ENCODE assay signal across 8 cellular contexts in genomic region chr11:118251858-118252652, GRCh38. TPM values are rescaled to one million over a fixed set of nuclear protein-coding genes. Genes with fewer than 3 reads are reported as not detected.
DNase-seq lines count a peak whose midpoint lies in the region; ATAC-seq and TF ChIP-seq lines count a peak whose summit lies in the region.

MPZL3 (minus strand) TSS chr11:118252365; CDS start chr11:118252294, 71 bp downstream.

- H3K36me3 ChIP-seq in mammary epithelial cell (ENCODE audit: insufficient read depth, low read length) (peaks cover 14% of the 10 kb centered on the region), iPS-20b (ENCODE audit: insufficient read depth, low read depth, low read length) (no peaks in the 10 kb centered on the region), skeletal muscle satellite cell (ENCODE audit: insufficient read depth, low read length) (no peaks in the 10 kb centered on the region)

- in situ Hi-C loops in mammary epithelial cell (cut with MboI; ENCODE audit: low sequenced_read_pairs in 2 of 2): no loop called here

- H3K27me3 ChIP-seq in mammary epithelial cell (ENCODE audit: insufficient read depth, low read length) (no peaks in the 10 kb centered on the region), iPS-20b (ENCODE audit: insufficient read depth, low read length) (peaks cover 36% of the 10 kb centered on the region; the same call in 1 of the 2 replicates), skeletal muscle satellite cell (ENCODE audit: control insufficient read depth, insufficient read depth, low read length) (peaks cover 9% of the 10 kb centered on the region)

- peak; percentile 50 for TF ChIP-seq POLR2A in GM15510 (IDR thresholded peaks at IDR 0.05; ENCODE audit: borderline replicate concordance, extremely low read depth, insufficient read length)

- peaks cover 21% of the 10 kb centered on the region for H3K79me2 ChIP-seq in mammary epithelial cell (ENCODE audit: insufficient read depth, low read length)

- BruUV-seq in mammary epithelial cell (replicated peaks; lab: Mats Ljungman, UMichigan): TSS peak; percentile 77

- 2% methylated on average over 30 of the region's 33 CpGs for WGBS in mammary epithelial cell (ENCODE audit: low coverage, missing lambda C conversion rate)

- peak within 1 kb of the TSS; percentile 37 for H2AFZ ChIP-seq in mammary epithelial cell (ENCODE audit: low read depth, low read length)

- CTCF ChIA-PET in WTC11 (lab: Charles Lee): interaction anchor here (1.2 to 1.4 kb wide), 3 partner anchors 43 to 81 kb away, joined by 3 to 12 read pairs (median 5); no protein-coding TSS in a partner anchor
- CTCF ChIA-PET in mammary epithelial cell (lab: Charles Lee; ENCODE audit: low non-redundant PET): interaction anchor here (0.6 kb wide), 2 partner anchors 30 to 81 kb away, joined by 3 read pairs; no protein-coding TSS in a partner anchor

- H3K4me1 ChIP-seq in mammary epithelial cell (ENCODE audit: insufficient read depth, low read length) (no peaks in the 10 kb centered on the region), iPS-20b (ENCODE audit: insufficient read depth, low read length) (0 out of 2 replicates have a peak, but pooled peaks cover 5% of the 10 kb centered on the region), skeletal muscle satellite cell (ENCODE audit: control insufficient read depth, insufficient read depth, low read length) (no peaks in the 10 kb centered on the region)

- no peaks in the 10 kb centered on the region for H3K9me3 ChIP-seq in mammary epithelial cell (replicated peaks; ENCODE audit: insufficient read depth, low read length)
- no peaks in the 10 kb centered on the region for H3K9me3 ChIP-seq in iPS-20b (ENCODE audit: insufficient read depth, low read depth, low read length)
- H3K9me3 ChIP-seq in skeletal muscle satellite cell (replicated peaks; ENCODE audit: low read length): no peaks in the 10 kb centered on the region

- peak within 1 kb of the TSS; percentile 96 for H3K9ac ChIP-seq in mammary epithelial cell (ENCODE audit: insufficient read depth, low read length)
- peak within 1 kb of the TSS; percentile 82 for H3K9ac ChIP-seq in iPS-20b (ENCODE audit: low read depth, low read length)
- H3K9ac ChIP-seq in skeletal muscle satellite cell (ENCODE audit: low read depth, low read length): peak within 1 kb of the TSS; percentile 10

- dilution Hi-C loops in mammary epithelial cell (cut with HindIII; ENCODE audit: low sequenced_read_pairs): no loop called here

- H3K27me3 Mint-ChIP-seq in WTC11 (ENCODE audit: low read depth): peaks cover 88% of the 10 kb centered on the region

- H3K27ac Mint-ChIP-seq in WTC11: peak within 1 kb of the TSS; percentile 99

- POLR2A ChIA-PET in WTC11 (lab: Charles Lee): no interaction called here

- H4K20me1 ChIP-seq in mammary epithelial cell (ENCODE audit: insufficient read depth, low read length): no peaks in the 10 kb centered on the region

- peaks cover 9% of the 10 kb centered on the region for H3K4me1 Mint-ChIP-seq in WTC11

- intact Hi-C loops in mammary epithelial cell (cut with micrococcal nuclease): loop anchor here (1.0 to 10.0 kb wide), 4 partner anchors 12 to 107 kb away; partner anchors contain the start of genes MPZL2 and UBE4A

- peak; percentile 72 for ATAC-seq in HG03095 (IDR thresholded peaks at IDR 0.05; ENCODE audit: unreplicated experiment)
- ATAC-seq in WTC11: peak; percentile 89
- ATAC-seq in GM19463 (IDR thresholded peaks at IDR 0.05; ENCODE audit: unreplicated experiment): no peak

- TF ChIP-seq CTCF in WTC11 (IDR thresholded peaks at IDR 0.05) (no peak), mammary epithelial cell (conservative IDR thresholded peaks at IDR 0.05 in 1 of 2, IDR thresholded peaks at IDR 0.05 in 1 of 2; ENCODE audit: extremely low read depth in 1 of 2, insufficient read depth in 1 of 2, low read depth in 1 of 2, low read length in 2 of 2) (peak in 1 of 2 donors; percentile 22)

- no peaks in the 10 kb centered on the region for H3K36me3 Mint-ChIP-seq in WTC11

- H3K4me3 ChIP-seq in mammary epithelial cell (replicated peaks in 1 of 3; ENCODE audit: insufficient read depth in 1 of 3, low read depth in 2 of 3, low read length in 3 of 3) (peak within 1 kb of the TSS; percentile 58 to 81 (median 64)), iPS-20b (ENCODE audit: low read length) (peak within 1 kb of the TSS; percentile 76), skeletal muscle satellite cell (ENCODE audit: low read length) (peak within 1 kb of the TSS; percentile 76)

- peak within 1 kb of the TSS; percentile 96 for H3K27ac ChIP-seq in mammary epithelial cell (ENCODE audit: insufficient read depth, low read depth, low read length)
- H3K27ac ChIP-seq in iPS-20b (ENCODE audit: low read length): peak within 1 kb of the TSS; percentile 74

- H3K4me2 ChIP-seq in mammary epithelial cell (ENCODE audit: insufficient read depth, low read depth, low read length) (peak within 1 kb of the TSS; percentile 81), skeletal muscle satellite cell (ENCODE audit: low read length) (peak within 1 kb of the TSS; percentile 80)

- H3K9me3 Mint-ChIP-seq in WTC11: peaks cover 8% of the 10 kb centered on the region

- DNase-seq in NCI-H2196 (lab: John Stamatoyannopoulos, UW; ENCODE audit: unreplicated experiment) (peak; percentile 99), WTC11 (ENCODE audit: low spot score) (peak; percentile 76), mammary epithelial cell (peak; percentile 98)

- peak within 1 kb of the TSS; percentile 86 for H3K4me3 Mint-ChIP-seq in WTC11

TF ChIP-seq in WTC11, 78 proteins besides CTCF, POLR2A, EP300 and RAD21 (continues in another document):
- TF ChIP-seq AFF4 (CRISPR knock-in tag; IDR thresholded peaks at IDR 0.05; ENCODE audit: borderline replicate concordance) (no peak), FOXP1 (CRISPR knock-in tag; IDR thresholded peaks at IDR 0.05; ENCODE audit: borderline replicate concordance) (peak; percentile 51; the same call in 1 of the 2 replicates), HMGXB4 (CRISPR knock-in tag; IDR thresholded peaks at IDR 0.05) (no peak), FOXP4 (CRISPR knock-in tag; IDR thresholded peaks at IDR 0.05) (no peak), TEAD1 (CRISPR knock-in tag; IDR thresholded peaks at IDR 0.05) (0 out of 2 replicates have a peak, but pooled peaks have one; percentile 36), IRF2 (CRISPR knock-in tag; IDR thresholded peaks at IDR 0.05; ENCODE audit: borderline replicate concordance, low read depth) (no peak), ETV6 (CRISPR knock-in tag; IDR thresholded peaks at IDR 0.05) (peak; percentile 60; the same call in 1 of the 2 replicates)

RNA-seq across cellular contexts. Expression of gene MPZL3, which starts in this region (rescaled TPM):
- total RNA-seq in WTC11 (2021) (1.6 to 2.1 TPM (median 2.0 TPM) in 3 replicates), mammary epithelial cell (10 to 100 TPM; 10.9 to 25.7 TPM)
- 4.3 TPM for polyA plus RNA-seq in mammary epithelial cell
- polyA minus RNA-seq in mammary epithelial cell: 25.3 TPM
- total RNA-seq in skeletal muscle satellite cell (2012; rRNA removed): 0.22 and 0.25 TPM in 2 replicates

Comparison
In these comparisons a context has a peak if more than half of its experiments do, and no peak if none do; other contexts are left out.
1. H3K9ac ChIP-seq: peak in every context shown above with its lines; median percentile 96 in mammary epithelial cell; 82 in iPS-20b; 10 in skeletal muscle satellite cell.